8 cellular contexts compared by ENCODE assay signal in the genomic region with DNA sequence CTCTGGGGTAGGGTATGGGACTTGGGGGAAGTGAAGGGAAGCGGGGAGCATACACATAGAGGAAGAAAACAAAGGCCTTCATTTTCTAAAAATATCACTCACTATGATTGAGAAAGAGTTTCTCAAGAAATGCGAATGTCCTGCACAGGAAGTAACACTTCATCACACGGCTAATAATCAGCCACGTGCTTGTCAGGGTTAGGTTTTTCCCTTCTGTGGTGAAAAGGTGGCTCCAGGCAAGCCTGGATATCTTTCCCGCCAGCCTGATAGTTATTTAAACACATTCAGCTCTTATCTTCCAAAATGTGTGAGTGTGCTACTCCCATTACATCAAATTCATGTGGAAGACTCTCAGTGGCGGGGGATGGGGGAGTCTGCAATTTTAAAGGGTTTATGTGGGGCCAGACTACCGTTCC.
A peak's percentile ranks its signal among the peaks of the same experiment; 100 is the strongest.
DNase-seq lines count a peak whose midpoint lies in the region; ATAC-seq and TF ChIP-seq lines count a peak whose summit lies in the region.

No MANE protein-coding gene starts in this region.

- H3K23ac ChIP-seq in H9 (ENCODE audit: insufficient read length, low read depth, low read length), result no peak overlapping the region

- no peaks in the 10 kb centered on the region for H4K20me1 ChIP-seq in H9 (ENCODE audit: control insufficient read depth, insufficient read depth, insufficient read length)

- H4K8ac ChIP-seq in H9 (replicated peaks; ENCODE audit: insufficient read length, low read depth, low read length), result no peak overlapping the region

- DNase-seq in adrenal gland (peak in 3 of 7 donors; percentile 32 to 40 (median 34)), nephron progenitor cell (no peak), GOT3 (lab: John Stamatoyannopoulos, UW) (no peak), NCI-H1694 (lab: John Stamatoyannopoulos, UW) (no peak), H9 (no peak), globus pallidus (ENCODE audit: low spot score) (no peak)

- TF ChIP-seq POLR2A in adrenal gland (IDR thresholded peaks at IDR 0.05), result no peak

- H3K4me3 ChIP-seq in adrenal gland, result peak overlapping the region in 1 of 4 donors; percentile 14

- no peak overlapping the region for H3K4me3 Mint-ChIP-seq in nephron progenitor cell
- no peak overlapping the region for H3K4me3 Mint-ChIP-seq in H9

- no peak overlapping the region for H2BK5ac ChIP-seq in H9 (ENCODE audit: insufficient read length, low read length)

- intact Hi-C loops in adrenal gland (cut with DNase I), result no loop called here

- no peak overlapping the region for H2BK120ac ChIP-seq in H9 (ENCODE audit: low read depth, low read length, poor library complexity, severe bottlenecking)

- H3K4ac ChIP-seq in H9 (ENCODE audit: low read depth, low read length), result no peak overlapping the region

- TF ChIP-seq CTCF in adrenal gland (IDR thresholded peaks at IDR 0.05) (no peak), nephron progenitor cell (IDR thresholded peaks at IDR 0.05) (no peak), H9 (conservative IDR thresholded peaks at IDR 0.05) (no peak)

- H3K27ac Mint-ChIP-seq in nephron progenitor cell (peak overlapping the region; percentile 42), H9 (no peak overlapping the region)

- H4K91ac ChIP-seq in H9 (ENCODE audit: insufficient read length, low read depth, low read length), result no peak overlapping the region

- no peak overlapping the region for H4K5ac ChIP-seq in H9 (ENCODE audit: insufficient read length, low read depth, low read length)

- no peak overlapping the region for H3T11ph ChIP-seq in H9 (ENCODE audit: low read length)

- no peak overlapping the region for H3K4me2 ChIP-seq in H9 (ENCODE audit: insufficient read depth, insufficient read length, low read length)

- H3K18ac ChIP-seq in H9 (ENCODE audit: insufficient read length, low read depth, low read length), result no peak overlapping the region

- peaks cover 11% of the 10 kb centered on the region for H3K27me3 Mint-ChIP-seq in nephron progenitor cell (ENCODE audit: low read depth, poor library complexity)
- no peaks in the 10 kb centered on the region for H3K27me3 Mint-ChIP-seq in H9 (ENCODE audit: low read depth)

- H3K23me2 ChIP-seq in H9 (ENCODE audit: insufficient read length, low read depth, low read length, poor library complexity, severe bottlenecking), result no peaks in the 10 kb centered on the region

- H2BK15ac ChIP-seq in H9 (ENCODE audit: low read depth, low read length), result no peak overlapping the region

- ATAC-seq in GM19043 (IDR thresholded peaks at IDR 0.05; ENCODE audit: low read depth, unreplicated experiment) (peak; percentile 36), HG03097 (IDR thresholded peaks at IDR 0.05; ENCODE audit: low FRiP score, unreplicated experiment) (peak; percentile 48)

- no peak overlapping the region for H3K14ac ChIP-seq in H9 (ENCODE audit: insufficient read depth, low read length)

- no peak overlapping the region for H2BK20ac ChIP-seq in H9 (ENCODE audit: low read depth, low read length, poor library complexity, severe bottlenecking)

- no peak overlapping the region for H2AFZ ChIP-seq in H9 (ENCODE audit: low read length)

- H3K36me3 Mint-ChIP-seq in nephron progenitor cell (ENCODE audit: low read depth), result no peaks in the 10 kb centered on the region
- H3K36me3 Mint-ChIP-seq in H9 (ENCODE audit: insufficient read depth in 1 of 3, low read depth in 3 of 3), result no peaks in the 10 kb centered on the region

- no peak overlapping the region for H3K9ac ChIP-seq in H9 (ENCODE audit: extremely low read depth, insufficient read length, low read length)

- H2AK5ac ChIP-seq in H9 (ENCODE audit: insufficient read length, low read length), result no peak overlapping the region

- no peaks in the 10 kb centered on the region for H3K9me3 ChIP-seq in adrenal gland (replicated peaks in 1 of 3)
- no peaks in the 10 kb centered on the region for H3K9me3 ChIP-seq in H9 (ENCODE audit: control insufficient read depth, low read depth, low read length)

- H3K36me3 ChIP-seq in adrenal gland (replicated peaks in 1 of 2), result no peaks in the 10 kb centered on the region

- H3K27me3 ChIP-seq in adrenal gland (no peaks in the 10 kb centered on the region), H9 (ENCODE audit: insufficient read depth, low read length) (no peaks in the 10 kb centered on the region)

- H3K27ac ChIP-seq in adrenal gland, result peak overlapping the region in 3 of 5 donors; percentile 43 to 83 (median 62)
- H3K27ac ChIP-seq in H9 (ENCODE audit: insufficient read length, low read depth, low read length), result no peak overlapping the region

- H3K79me2 ChIP-seq in H9 (ENCODE audit: insufficient read depth, low read length), result no peaks in the 10 kb centered on the region

- H3K56ac ChIP-seq in H9 (ENCODE audit: insufficient read length, low read depth, low read length), result no peak overlapping the region

- WGBS in adrenal gland, 4 donors, result 38 to 47% (median 41%) methylated on average over 7 of the region's 7 CpGs
- WGBS in H9 (ENCODE audit: extremely low coverage, insufficient read length, low lambda C conversion rate), result no CpG with 5 or more reads among the region's 7 CpGs

- H3K79me1 ChIP-seq in H9 (ENCODE audit: insufficient read depth, low read depth, low read length, poor library complexity, severe bottlenecking), result no peaks in the 10 kb centered on the region

- H3K4me1 ChIP-seq in adrenal gland (replicated peaks in 1 of 2) (peaks cover 0 to 19% of the 10 kb centered on the region in 2 donors), H9 (ENCODE audit: insufficient read depth, low read length) (peaks cover 2% of the 10 kb centered on the region; the same call in 1 of the 2 replicates)

- H2BK12ac ChIP-seq in H9 (ENCODE audit: insufficient read length, low read depth, low read length), result no peak overlapping the region

- no peaks in the 10 kb centered on the region for H3K9me3 Mint-ChIP-seq in nephron progenitor cell
- H3K9me3 Mint-ChIP-seq in H9, result no peaks in the 10 kb centered on the region

- H3K4me1 Mint-ChIP-seq in nephron progenitor cell (no peaks in the 10 kb centered on the region), H9 (peaks cover 3% of the 10 kb centered on the region in 2 experiments; a peak in 2 of 4 replicates)
